In the genomic region with DNA sequence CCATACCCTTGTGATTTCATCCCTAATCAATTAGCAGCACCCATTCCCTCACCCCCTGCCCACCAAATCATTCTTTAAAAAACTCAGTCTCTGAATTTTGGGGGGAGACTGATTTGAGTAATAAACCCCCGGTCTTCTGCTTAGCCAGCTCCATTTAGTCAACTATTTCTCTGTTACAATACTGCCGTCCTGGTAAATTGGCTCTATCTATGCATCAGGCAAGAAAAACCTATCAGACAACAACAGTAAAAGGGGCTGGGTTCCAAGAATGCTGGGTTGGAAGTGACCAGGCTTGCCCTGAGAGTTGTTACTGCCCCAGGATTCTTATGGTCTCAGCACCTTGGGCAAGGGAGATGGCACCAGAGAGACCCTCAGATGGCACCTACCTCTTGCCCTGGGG, we compare ENCODE assay signal across 8 cellular contexts.
"Had no signal": no experiment of that assay in that cellular context is flagged by ENCODE, and none has a peak within 500 bp of the region (broad histone marks: within the 10 kb centered on the region; RNA-seq: fewer than 3 reads in every experiment).

No MANE protein-coding gene starts in this region.

- DNase-seq: GOT3, H7, H9, HCEC 1CT, HFFc6 had no signal

- H3K27ac ChIP-seq: GM23248 had no signal

- H3K4me1 ChIP-seq: HAP-1 had no signal

- H3K4me3 ChIP-seq: GM23248, GM23338, HAP-1 had no signal

- H3K36me3 ChIP-seq: HAP-1 had no signal

- H3K9me3 ChIP-seq: HAP-1 had no signal

- H3K27ac Mint-ChIP-seq: GM23338, H9, HFFc6 had no signal

- H3K4me3 Mint-ChIP-seq: GM23338, H9, HFFc6 had no signal
